1 cellular context compared by ENCODE assay signal in the genomic region with DNA sequence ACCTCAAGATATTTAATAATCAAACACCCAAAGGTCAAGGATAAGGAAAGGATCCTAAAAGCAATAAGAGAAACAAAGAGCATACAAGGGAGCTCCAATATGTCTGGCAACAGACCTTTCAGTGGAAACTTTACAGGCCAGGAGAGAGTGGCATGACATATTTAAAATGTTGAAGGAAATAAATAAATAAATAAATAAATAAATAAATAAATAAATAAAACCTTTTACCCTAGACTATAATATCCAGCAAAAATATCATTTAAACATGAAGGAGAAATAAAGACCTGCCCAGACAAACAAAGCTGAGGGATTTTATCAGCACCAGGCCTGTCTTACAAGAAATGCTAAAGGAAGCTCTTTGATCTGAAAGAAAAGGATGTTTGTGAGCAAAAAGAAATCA.
A peak's percentile ranks its signal among the peaks of the same experiment; 100 is the strongest.
TF ChIP-seq lines count a peak whose summit lies in the region.

No MANE protein-coding gene starts in this region.

TF ChIP-seq in HEK293, 187 proteins besides CTCF, POLR2A, EP300 and RAD21 (continued from another document):
- TF ChIP-seq, protein P1, sequence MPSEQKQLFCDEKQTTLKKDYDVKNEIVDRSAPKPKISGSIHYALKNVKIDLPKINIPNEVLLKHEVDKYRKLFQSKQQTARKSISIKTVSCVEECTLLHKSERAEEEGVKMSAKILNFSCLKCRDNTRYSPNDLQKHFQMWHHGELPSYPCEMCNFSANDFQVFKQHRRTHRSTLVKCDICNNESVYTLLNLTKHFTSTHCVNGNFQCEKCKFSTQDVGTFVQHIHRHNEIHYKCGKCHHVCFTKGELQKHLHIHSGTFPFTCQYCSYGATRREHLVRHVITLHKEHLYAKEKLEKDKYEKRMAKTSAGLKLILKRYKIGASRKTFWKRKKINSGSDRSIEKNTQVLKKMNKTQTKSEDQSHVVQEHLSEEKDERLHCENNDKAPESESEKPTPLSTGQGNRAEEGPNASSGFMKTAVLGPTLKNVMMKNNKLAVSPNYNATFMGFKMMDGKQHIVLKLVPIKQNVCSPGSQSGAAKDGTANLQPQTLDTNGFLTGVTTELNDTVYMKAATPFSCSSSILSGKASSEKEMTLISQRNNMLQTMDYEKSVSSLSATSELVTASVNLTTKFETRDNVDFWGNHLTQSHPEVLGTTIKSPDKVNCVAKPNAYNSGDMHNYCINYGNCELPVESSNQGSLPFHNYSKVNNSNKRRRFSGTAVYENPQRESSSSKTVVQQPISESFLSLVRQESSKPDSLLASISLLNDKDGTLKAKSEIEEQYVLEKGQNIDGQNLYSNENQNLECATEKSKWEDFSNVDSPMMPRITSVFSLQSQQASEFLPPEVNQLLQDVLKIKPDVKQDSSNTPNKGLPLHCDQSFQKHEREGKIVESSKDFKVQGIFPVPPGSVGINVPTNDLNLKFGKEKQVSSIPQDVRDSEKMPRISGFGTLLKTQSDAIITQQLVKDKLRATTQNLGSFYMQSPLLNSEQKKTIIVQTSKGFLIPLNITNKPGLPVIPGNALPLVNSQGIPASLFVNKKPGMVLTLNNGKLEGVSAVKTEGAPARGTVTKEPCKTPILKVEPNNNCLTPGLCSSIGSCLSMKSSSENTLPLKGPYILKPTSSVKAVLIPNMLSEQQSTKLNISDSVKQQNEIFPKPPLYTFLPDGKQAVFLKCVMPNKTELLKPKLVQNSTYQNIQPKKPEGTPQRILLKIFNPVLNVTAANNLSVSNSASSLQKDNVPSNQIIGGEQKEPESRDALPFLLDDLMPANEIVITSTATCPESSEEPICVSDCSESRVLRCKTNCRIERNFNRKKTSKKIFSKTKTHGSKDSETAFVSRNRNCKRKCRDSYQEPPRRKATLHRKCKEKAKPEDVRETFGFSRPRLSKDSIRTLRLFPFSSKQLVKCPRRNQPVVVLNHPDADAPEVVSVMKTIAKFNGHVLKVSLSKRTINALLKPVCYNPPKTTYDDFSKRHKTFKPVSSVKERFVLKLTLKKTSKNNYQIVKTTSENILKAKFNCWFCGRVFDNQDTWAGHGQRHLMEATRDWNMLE (tag by site-specific recombination; conservative IDR thresholded peaks at IDR 0.05; ENCODE audit: low read depth): peak; percentile 77; the same call in 1 of the 2 replicates
- TF ChIP-seq ZNF560 (tag by site-specific recombination; IDR thresholded peaks at IDR 0.05; ENCODE audit: borderline replicate concordance) (peak; percentile 45; the same call in 1 of the 2 replicates), ZNF202 (tag by site-specific recombination; IDR thresholded peaks at IDR 0.05; ENCODE audit: borderline replicate concordance) (0 out of 2 replicates have a peak, but pooled peaks have one; percentile 46), ZNF510 (tag by site-specific recombination; IDR thresholded peaks at IDR 0.05; ENCODE audit: insufficient replicate concordance) (peak; percentile 71), ZNF423 (tag by site-specific recombination; IDR thresholded peaks at IDR 0.05) (no peak), GLIS1 (tag by site-specific recombination; IDR thresholded peaks at IDR 0.05) (no peak), ZBTB48 (tag by site-specific recombination; IDR thresholded peaks at IDR 0.05) (no peak), ZNF654 (tag by site-specific recombination; IDR thresholded peaks at IDR 0.05; ENCODE audit: low read depth) (peak; percentile 25), ZNF169 (tag by site-specific recombination; IDR thresholded peaks at IDR 0.05) (no peak), ZNF596 (tag by site-specific recombination; IDR thresholded peaks at IDR 0.05) (no peak), ZNF16 (tag by site-specific recombination; IDR thresholded peaks at IDR 0.05; ENCODE audit: low read depth) (no peak), ZNF76 (tag by site-specific recombination; IDR thresholded peaks at IDR 0.05; ENCODE audit: borderline replicate concordance, low read depth) (no peak)
- TF ChIP-seq, protein P2, sequence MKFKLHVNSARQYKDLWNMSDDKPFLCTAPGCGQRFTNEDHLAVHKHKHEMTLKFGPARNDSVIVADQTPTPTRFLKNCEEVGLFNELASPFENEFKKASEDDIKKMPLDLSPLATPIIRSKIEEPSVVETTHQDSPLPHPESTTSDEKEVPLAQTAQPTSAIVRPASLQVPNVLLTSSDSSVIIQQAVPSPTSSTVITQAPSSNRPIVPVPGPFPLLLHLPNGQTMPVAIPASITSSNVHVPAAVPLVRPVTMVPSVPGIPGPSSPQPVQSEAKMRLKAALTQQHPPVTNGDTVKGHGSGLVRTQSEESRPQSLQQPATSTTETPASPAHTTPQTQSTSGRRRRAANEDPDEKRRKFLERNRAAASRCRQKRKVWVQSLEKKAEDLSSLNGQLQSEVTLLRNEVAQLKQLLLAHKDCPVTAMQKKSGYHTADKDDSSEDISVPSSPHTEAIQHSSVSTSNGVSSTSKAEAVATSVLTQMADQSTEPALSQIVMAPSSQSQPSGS (tag by site-specific recombination; IDR thresholded peaks at IDR 0.05; ENCODE audit: low read depth): no peak
- TF ChIP-seq, protein P3, sequence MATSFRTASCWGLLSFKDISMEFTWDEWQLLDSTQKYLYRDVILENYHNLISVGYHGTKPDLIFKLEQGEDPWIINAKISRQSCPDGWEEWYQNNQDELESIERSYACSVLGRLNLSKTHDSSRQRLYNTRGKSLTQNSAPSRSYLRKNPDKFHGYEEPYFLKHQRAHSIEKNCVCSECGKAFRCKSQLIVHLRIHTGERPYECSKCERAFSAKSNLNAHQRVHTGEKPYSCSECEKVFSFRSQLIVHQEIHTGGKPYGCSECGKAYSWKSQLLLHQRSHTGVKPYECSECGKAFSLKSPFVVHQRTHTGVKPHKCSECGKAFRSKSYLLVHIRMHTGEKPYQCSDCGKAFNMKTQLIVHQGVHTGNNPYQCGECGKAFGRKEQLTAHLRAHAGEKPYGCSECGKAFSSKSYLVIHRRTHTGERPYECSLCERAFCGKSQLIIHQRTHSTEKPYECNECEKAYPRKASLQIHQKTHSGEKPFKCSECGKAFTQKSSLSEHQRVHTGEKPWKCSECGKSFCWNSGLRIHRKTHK (tag by site-specific recombination; IDR thresholded peaks at IDR 0.05): no peak
- TF ChIP-seq, protein P4, sequence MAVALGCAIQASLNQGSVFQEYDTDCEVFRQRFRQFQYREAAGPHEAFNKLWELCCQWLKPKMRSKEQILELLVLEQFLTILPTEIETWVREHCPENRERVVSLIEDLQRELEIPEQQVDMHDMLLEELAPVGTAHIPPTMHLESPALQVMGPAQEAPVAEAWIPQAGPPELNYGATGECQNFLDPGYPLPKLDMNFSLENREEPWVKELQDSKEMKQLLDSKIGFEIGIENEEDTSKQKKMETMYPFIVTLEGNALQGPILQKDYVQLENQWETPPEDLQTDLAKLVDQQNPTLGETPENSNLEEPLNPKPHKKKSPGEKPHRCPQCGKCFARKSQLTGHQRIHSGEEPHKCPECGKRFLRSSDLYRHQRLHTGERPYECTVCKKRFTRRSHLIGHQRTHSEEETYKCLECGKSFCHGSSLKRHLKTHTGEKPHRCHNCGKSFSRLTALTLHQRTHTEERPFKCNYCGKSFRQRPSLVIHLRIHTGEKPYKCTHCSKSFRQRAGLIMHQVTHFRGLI (tag by site-specific recombination; IDR thresholded peaks at IDR 0.05): no peak
